In the genomic region with DNA sequence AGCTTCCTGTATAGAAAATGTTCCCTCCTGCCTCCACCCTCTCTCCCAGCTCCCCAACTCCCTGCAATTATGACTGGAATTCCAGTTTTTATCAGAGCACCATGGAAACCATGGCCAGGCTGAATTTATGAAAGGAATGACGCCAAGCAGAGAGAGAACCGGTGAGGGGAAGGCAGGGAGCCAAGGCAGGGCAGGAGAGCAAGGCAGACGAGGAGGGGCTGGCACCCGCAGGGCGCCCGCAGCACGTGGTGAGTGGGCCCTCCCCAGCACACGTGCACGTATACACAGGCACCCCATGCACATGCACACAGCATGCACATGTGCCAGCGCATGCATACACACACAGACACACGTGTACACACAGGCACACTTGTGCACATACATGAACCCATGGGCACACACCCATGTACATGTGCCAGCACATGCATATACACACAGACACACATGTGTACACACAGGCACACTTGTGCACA, we compare ENCODE assay signal across 14 cellular contexts. TPM values are rescaled to one million over a fixed set of nuclear protein-coding genes. Genes with fewer than 3 reads are reported as not detected.
DNase-seq lines count a peak whose midpoint lies in the region; ATAC-seq and TF ChIP-seq lines count a peak whose summit lies in the region.
"Had no signal": no experiment of that assay in that cellular context is flagged by ENCODE, and none has a peak within 500 bp of the region (broad histone marks: within the 10 kb centered on the region; RNA-seq: fewer than 3 reads in every experiment).

No MANE protein-coding gene starts in this region.

- intact Hi-C loops in heart left ventricle (cut with DNase I) (no loop called here), posterior vena cava (cut with DNase I) (no loop called here)

- H3K36me3 ChIP-seq in heart left ventricle, result no peaks in the 10 kb centered on the region
- H3K36me3 ChIP-seq: neutrophil, thoracic aorta had no signal

- H3K27me3 ChIP-seq in heart left ventricle, result peaks cover 0 to 48% (median 9%) of the 10 kb centered on the region in 9 donors

- peak; percentile 64 for DNase-seq in EH (ENCODE audit: low read depth)
- peak; percentile 37 for DNase-seq in RPMI7951 (ENCODE audit: low read depth)
- peak in 3 of 5 donors; percentile 25 to 42 (median 40) for DNase-seq in heart left ventricle
- peak; percentile 58 for DNase-seq in posterior vena cava (ENCODE audit: low spot score)
- DNase-seq in activated T-cell treated with anti-CD3 and anti-CD28 coated beads, Interleukin-2, amount 50 U/mL, for 1 hour, result no peak
- DNase-seq: activated effector memory CD4-positive, alpha-beta T cell treated with Interleukin-2 at 50 U/mL for 16 hours; DMS153; effector memory CD4-positive, alpha-beta T cell; stimulated activated CD4-positive, alpha-beta T cell treated with anti-CD3 and anti-CD28 coated beads, Interleukin-4, amount 100 ng/mL, for 4 hours had no signal

- 48 to 57% (median 51%) methylated on average over 9 to 11 of the region's 11 CpGs for WGBS in heart left ventricle, 4 donors

- H3K27ac ChIP-seq in heart left ventricle, result no peak overlapping the region
- H3K27ac ChIP-seq: neutrophil, thoracic aorta had no signal

- TF ChIP-seq POLR2A in heart left ventricle (IDR thresholded peaks at IDR 0.05), result no peak

- peaks cover 0 to 9% (median 0%) of the 10 kb centered on the region in 12 donors for H3K4me1 ChIP-seq in heart left ventricle

- H3K4me3 ChIP-seq in heart left ventricle, result no peak overlapping the region
- H3K4me3 ChIP-seq: thoracic aorta had no signal

- peak in 2 of 4 donors; percentile 31 to 52 for ATAC-seq in heart left ventricle
- no peak for ATAC-seq in GM19328 (IDR thresholded peaks at IDR 0.05; ENCODE audit: unreplicated experiment)
- no peak for ATAC-seq in GM18517 (IDR thresholded peaks at IDR 0.05; ENCODE audit: unreplicated experiment)
- no peak for ATAC-seq in HG02885 (IDR thresholded peaks at IDR 0.05; ENCODE audit: poor library complexity, unreplicated experiment)

- H3K9me3 ChIP-seq in heart left ventricle, result no peaks in the 10 kb centered on the region
- H3K9me3 ChIP-seq: neutrophil, thoracic aorta had no signal

- TF ChIP-seq CTCF in heart left ventricle (IDR thresholded peaks at IDR 0.05), result no peak

RNA-seq across cellular contexts. Expression of a gene that starts 27.4 kb away (rescaled TPM):
- total RNA-seq in RPMI7951 (2014; rRNA removed; shearing (Covaris generic)), result 44.7 and 58.5 TPM in 2 replicates
- total RNA-seq in heart left ventricle, result 10 to 100 TPM in 1 of 9 donors, 1 to 10 TPM in 8; 7.2 to 10.5 (median 8.7) TPM
- polyA plus RNA-seq in heart left ventricle, result 10 to 100 TPM in 1 of 2 donors, 1 to 10 TPM in 1; 7.1 to 10.2 TPM
- 1 to 10 TPM; 5.0 to 8.0 TPM for total RNA-seq in posterior vena cava

RNA-seq across cellular contexts. Expression of a gene that starts 35.8 kb away (rescaled TPM):
- total RNA-seq in RPMI7951 (2014; rRNA removed; shearing (Covaris generic)), result 47.6 and 73.5 TPM in 2 replicates
- total RNA-seq in heart left ventricle (10 to 100 TPM; 14.9 to 46.9 (median 19.2) TPM), posterior vena cava (10 to 100 TPM; 27.7 to 29.4 TPM)
- 10 to 100 TPM; 23.6 to 25.3 TPM for polyA plus RNA-seq in heart left ventricle

RNA-seq across cellular contexts. Expression of a gene that starts 48.0 kb away (rescaled TPM):
- total RNA-seq in RPMI7951 (2014; rRNA removed; shearing (Covaris generic)), result 4.1 and 5.9 TPM in 2 replicates
- 1 to 10 TPM in 8 of 9 donors, under 1 TPM in 1; 0.67 to 6.0 (median 1.9) TPM for total RNA-seq in heart left ventricle
- polyA plus RNA-seq in heart left ventricle, result 1 to 10 TPM; 2.0 to 4.7 TPM
- 1 to 10 TPM; 1.0 to 1.9 TPM for total RNA-seq in posterior vena cava
